ENCODE assay signal across 21 cellular contexts in genomic region chr20:38313676-38314075, GRCh38. TPM values are rescaled to one million over a fixed set of nuclear protein-coding genes. Genes with fewer than 3 reads are reported as not detected.
A peak's percentile ranks its signal among the peaks of the same experiment; 100 is the strongest.
DNase-seq lines count a peak whose midpoint lies in the region; ATAC-seq, FAIRE-seq and TF ChIP-seq lines count a peak whose summit lies in the region.
"Had no signal": no experiment of that assay in that cellular context is flagged by ENCODE, and none has a peak within 500 bp of the region (broad histone marks: within the 10 kb centered on the region; RNA-seq: fewer than 3 reads in every experiment).

No MANE protein-coding gene starts in this region.

- TF ChIP-seq RAD21 in IMR-90 (IDR thresholded peaks at IDR 0.05; ENCODE audit: low read length) (no peak), K562 (CRISPR knock-in tag; conservative IDR thresholded peaks at IDR 0.05 in 1 of 2, IDR thresholded peaks at IDR 0.05 in 1 of 2) (no peak)

- in situ Hi-C loops in IMR-90 (cut with MboI; ENCODE audit: low sequenced_read_pairs) (no loop called here), K562 (cut with MboI) (no loop called here)

- H2AK5ac ChIP-seq in H9 (ENCODE audit: insufficient read length, low read length): no peak overlapping the region
- H2AK5ac ChIP-seq in IMR-90 (ENCODE audit: low read depth, low read length): no peak overlapping the region; the same call in 1 of the 2 replicates
- no peak overlapping the region for H2AK5ac ChIP-seq in neuronal stem cell (ENCODE audit: low read depth, low read length)

- no peaks in the 10 kb centered on the region for H3K9me1 ChIP-seq in IMR-90 (ENCODE audit: insufficient read depth, low read length)
- H3K9me1 ChIP-seq in K562 (ENCODE audit: control insufficient read depth, insufficient read depth, low read length): no peaks in the 10 kb centered on the region

- 100% methylated on average over 2 of the region's 2 CpGs for WGBS in H9 (ENCODE audit: extremely low coverage, insufficient read length, low lambda C conversion rate)
- WGBS in IMR-90 (ENCODE audit: extremely low coverage in 2 of 2, insufficient read length in 1 of 2), 2 experiments: 89 to 100% methylated on average over 1 to 2 of the region's 2 CpGs
- 0% methylated on average over 2 of the region's 2 CpGs for WGBS in K562 (ENCODE audit: insufficient coverage, low coverage, missing lambda C conversion rate)
- WGBS in neuronal stem cell (ENCODE audit: extremely low coverage in 2 of 2, insufficient read length in 2 of 2, insufficient replicate concordance in 1 of 2), 2 donors: 100% methylated on average over 1 to 2 of the region's 2 CpGs

- no peak for TF ChIP-seq EP300 in K562 (IDR thresholded peaks at IDR 0.05; ENCODE audit: low read length)

- H3K36me3 ChIP-seq in IMR-90 (ENCODE audit: control insufficient read depth, insufficient read depth, low read length) (no peaks in the 10 kb centered on the region), K562 (ENCODE audit: control insufficient read depth, insufficient read depth, low read length) (no peaks in the 10 kb centered on the region), neuronal stem cell (replicated peaks in 1 of 2; ENCODE audit: control insufficient read depth in 2 of 2, insufficient read depth in 2 of 2, low read length in 2 of 2) (no peaks in the 10 kb centered on the region), left ventricle myocardium inferior (no peaks in the 10 kb centered on the region)

- no peak overlapping the region for H3K27ac Mint-ChIP-seq in H9
- H3K27ac Mint-ChIP-seq: CD4-positive, alpha-beta memory T cell; HFFc6 had no signal

- POLR2A ChIA-PET in IMR-90 (lab: Charles Lee; ENCODE audit: unreplicated experiment): no interaction called here
- POLR2A ChIA-PET in K562 (lab: Yijun Ruan, JAX): no interaction called here

- CTCF ChIA-PET in IMR-90 (lab: Yijun Ruan, JAX) (no interaction called here), K562 (lab: Yijun Ruan, JAX; ENCODE audit: low intra/inter-chr PET ratio) (no interaction called here)

- H3K14ac ChIP-seq in H9 (ENCODE audit: insufficient read depth, low read length): no peak overlapping the region
- no peak overlapping the region for H3K14ac ChIP-seq in IMR-90 (replicated peaks; ENCODE audit: low read depth, low read length)
- no peak overlapping the region for H3K14ac ChIP-seq in neuronal stem cell (ENCODE audit: low read length)

- no peaks in the 10 kb centered on the region for H3K23me2 ChIP-seq in H9 (ENCODE audit: insufficient read length, low read depth, low read length, poor library complexity, severe bottlenecking)

- H3K4me2 ChIP-seq in H9 (ENCODE audit: insufficient read depth, insufficient read length, low read length) (no peak overlapping the region), IMR-90 (ENCODE audit: low read depth, low read length) (no peak overlapping the region), K562 (ENCODE audit: insufficient read depth, low read length) (no peak overlapping the region), neuronal stem cell (ENCODE audit: insufficient read depth, low read length, poor library complexity, severe bottlenecking) (no peak overlapping the region)

- H3K4me1 Mint-ChIP-seq in H9: 0 out of 4 replicates have a peak, but pooled peaks cover 0 to 2% of the 10 kb centered on the region in 2 experiments
- H3K4me1 Mint-ChIP-seq: CD4-positive, alpha-beta memory T cell had no signal

- no peak overlapping the region for H3K9ac ChIP-seq in H9 (ENCODE audit: extremely low read depth, insufficient read length, low read length)
- no peak overlapping the region for H3K9ac ChIP-seq in IMR-90 (ENCODE audit: low read depth, low read length)
- no peak overlapping the region for H3K9ac ChIP-seq in K562 (ENCODE audit: insufficient read depth in 1 of 2, low read depth in 2 of 2, low read length in 2 of 2)
- peak overlapping the region; percentile 54 for H3K9ac ChIP-seq in neuronal stem cell (ENCODE audit: low read depth, low read length, poor library complexity)

- H4K91ac ChIP-seq in H9 (ENCODE audit: insufficient read length, low read depth, low read length) (no peak overlapping the region), IMR-90 (ENCODE audit: insufficient read depth, low read depth, low read length) (no peak overlapping the region), neuronal stem cell (ENCODE audit: low read depth, low read length, poor library complexity) (no peak overlapping the region)

- TF ChIP-seq CTCF in H9 (conservative IDR thresholded peaks at IDR 0.05): no peak
- no peak for TF ChIP-seq CTCF in IMR-90 (conservative IDR thresholded peaks at IDR 0.05; ENCODE audit: low read depth, low read length)
- no peak for TF ChIP-seq CTCF in K562 (IDR thresholded peaks at IDR 0.05 in 2 of 3, conservative IDR thresholded peaks at IDR 0.05 in 1 of 3; ENCODE audit: insufficient read depth in 2 of 3, low read depth in 1 of 3, low read length in 3 of 3)
- TF ChIP-seq CTCF in left ventricle myocardium inferior (IDR thresholded peaks at IDR 0.05; ENCODE audit: borderline replicate concordance): no peak

- H3K4me3 ChIP-seq in IMR-90 (ENCODE audit: insufficient read depth, low read depth, low read length) (no peak overlapping the region), K562 (no peak overlapping the region), neuronal stem cell (ENCODE audit: low read length in 2 of 2) (peak overlapping the region in 1 of 2 donors; percentile 6), left ventricle myocardium inferior (no peak overlapping the region)

- no TSS peak for BruUV-seq in IMR-90 (replicated peaks; lab: Mats Ljungman, UMichigan)
- no TSS peak for BruUV-seq in K562 (replicated peaks; lab: Mats Ljungman, UMichigan)

- TF ChIP-seq POLR2A in IMR-90 (IDR thresholded peaks at IDR 0.05; ENCODE audit: low read depth, low read length) (no peak), K562 (conservative IDR thresholded peaks at IDR 0.05) (no peak)

- H2BK120ac ChIP-seq in H9 (ENCODE audit: low read depth, low read length, poor library complexity, severe bottlenecking) (no peak overlapping the region), IMR-90 (ENCODE audit: low read depth, low read length) (no peak overlapping the region), neuronal stem cell (ENCODE audit: low read depth, low read length) (no peak overlapping the region)

- H3K79me2 ChIP-seq in H9 (ENCODE audit: insufficient read depth, low read length) (no peaks in the 10 kb centered on the region), K562 (ENCODE audit: control insufficient read depth, insufficient read depth, low read length) (no peaks in the 10 kb centered on the region)

- H4K5ac ChIP-seq in H9 (ENCODE audit: insufficient read length, low read depth, low read length) (no peak overlapping the region), IMR-90 (ENCODE audit: low read depth, low read length) (no peak overlapping the region)

- ATAC-seq in IMR-90 (ENCODE audit: low read depth) (no peak), K562 (no peak), GM18858 (IDR thresholded peaks at IDR 0.05; ENCODE audit: unreplicated experiment) (no peak)
- ATAC-seq: HCT116 had no signal

- H2BK20ac ChIP-seq in H9 (ENCODE audit: low read depth, low read length, poor library complexity, severe bottlenecking): no peak overlapping the region
- no peak overlapping the region for H2BK20ac ChIP-seq in IMR-90 (ENCODE audit: low read depth, low read length)

- no peaks in the 10 kb centered on the region for H3K9me3 Mint-ChIP-seq in H9
- H3K9me3 Mint-ChIP-seq: HFFc6 had no signal

- dilution Hi-C loops in IMR-90 (cut with HindIII; ENCODE audit: low sequenced_read_pairs, unreplicated experiment): no loop called here

- H2BK15ac ChIP-seq in H9 (ENCODE audit: low read depth, low read length): no peak overlapping the region
- H2BK15ac ChIP-seq in IMR-90 (ENCODE audit: low read depth, low read length): no peak overlapping the region
- H2BK15ac ChIP-seq in neuronal stem cell (ENCODE audit: low read length): no peak overlapping the region

- no peak overlapping the region for H3K18ac ChIP-seq in H9 (ENCODE audit: insufficient read length, low read depth, low read length)
- no peak overlapping the region for H3K18ac ChIP-seq in IMR-90 (ENCODE audit: low read depth, low read length)
- H3K18ac ChIP-seq in neuronal stem cell (ENCODE audit: low read length): no peak overlapping the region

- H2BK5ac ChIP-seq in H9 (ENCODE audit: insufficient read length, low read length) (no peak overlapping the region), IMR-90 (ENCODE audit: low read depth, low read length, poor library complexity, severe bottlenecking) (peak overlapping the region; percentile 16), neuronal stem cell (ENCODE audit: low read length) (no peak overlapping the region)

- H2AFZ ChIP-seq in H9 (ENCODE audit: low read length) (no peak overlapping the region), IMR-90 (replicated peaks; ENCODE audit: low read length, poor library complexity) (no peak overlapping the region), K562 (ENCODE audit: low read depth, low read length) (no peak overlapping the region), neuronal stem cell (ENCODE audit: low read length) (no peak overlapping the region)

- peaks cover 24% of the 10 kb centered on the region for H3K27me3 Mint-ChIP-seq in H9 (ENCODE audit: low read depth)

- FAIRE-seq in K562 (lab: Jason Lieb, UNC): no peak
- FAIRE-seq: GM18507 had no signal

- H3K79me1 ChIP-seq in H9 (ENCODE audit: insufficient read depth, low read depth, low read length, poor library complexity, severe bottlenecking): no peaks in the 10 kb centered on the region
- H3K79me1 ChIP-seq in IMR-90 (ENCODE audit: low read depth in 1 of 2, low read length in 2 of 2): no peaks in the 10 kb centered on the region
- no peaks in the 10 kb centered on the region for H3K79me1 ChIP-seq in neuronal stem cell (ENCODE audit: low read depth, low read length)

- intact Hi-C loops in IMR-90 (cut with micrococcal nuclease): no loop called here
- intact Hi-C loops in K562 (cut with micrococcal nuclease): no loop called here
- intact Hi-C loops in left ventricle myocardium inferior (cut with micrococcal nuclease): no loop called here

- H3K27me3 ChIP-seq in H9 (ENCODE audit: insufficient read depth, low read length): no peaks in the 10 kb centered on the region
- peaks cover 39% of the 10 kb centered on the region for H3K27me3 ChIP-seq in IMR-90 (ENCODE audit: control insufficient read depth, insufficient read depth, low read length)
- peaks cover 10 to 23% of the 10 kb centered on the region in 2 experiments for H3K27me3 ChIP-seq in K562 (ENCODE audit: control insufficient read depth in 2 of 2, insufficient read depth in 2 of 2, low read length in 2 of 2)
- H3K27me3 ChIP-seq in neuronal stem cell (ENCODE audit: control insufficient read depth in 3 of 3, insufficient read depth in 3 of 3, low read depth in 1 of 3, low read length in 3 of 3): peaks cover 0 to 16% (median 0%) of the 10 kb centered on the region in 3 experiments
- peaks cover 17% of the 10 kb centered on the region for H3K27me3 ChIP-seq in left ventricle myocardium inferior (ENCODE audit: low read depth)

- H3T11ph ChIP-seq in H9 (ENCODE audit: low read length): no peak overlapping the region

- H3K4ac ChIP-seq in H9 (ENCODE audit: low read depth, low read length) (no peak overlapping the region), IMR-90 (ENCODE audit: low read depth, low read length) (no peak overlapping the region), neuronal stem cell (ENCODE audit: low read length) (no peak overlapping the region)

- H4K8ac ChIP-seq in H9 (replicated peaks; ENCODE audit: insufficient read length, low read depth, low read length): no peak overlapping the region
- no peak overlapping the region for H4K8ac ChIP-seq in IMR-90 (ENCODE audit: low read depth in 2 of 2, low read length in 2 of 2)
- H4K8ac ChIP-seq in neuronal stem cell (ENCODE audit: low read depth, low read length): no peak overlapping the region

- H4K20me1 ChIP-seq in H9 (ENCODE audit: control insufficient read depth, insufficient read depth, insufficient read length) (no peaks in the 10 kb centered on the region), IMR-90 (ENCODE audit: insufficient read depth, low read length) (no peaks in the 10 kb centered on the region), K562 (replicated peaks; ENCODE audit: control insufficient read depth, insufficient read depth, low read length) (no peaks in the 10 kb centered on the region)

- H2AK9ac ChIP-seq in IMR-90 (replicated peaks; ENCODE audit: low read depth, low read length, poor library complexity): no peak overlapping the region

- DNase-seq in H9 (no peak), IMR-90 (no peak), K562 (ENCODE audit: extremely low read depth in 1 of 4, low spot score in 3 of 4) (no peak), neuronal stem cell (ENCODE audit: low spot score) (no peak), left ventricle myocardium inferior (no peak), NCI-H1417 treated with DMSO at 0.1 percent for 48 hours (lab: John Stamatoyannopoulos, UW) (no peak)
- DNase-seq: C1 segment of cervical spinal cord; Calu3; CD4-positive, alpha-beta memory T cell; COR-L47; DMS153; EL; GDM1; GOT3; H7; HFFc6 had no signal

- H2BK12ac ChIP-seq in H9 (ENCODE audit: insufficient read length, low read depth, low read length) (no peak overlapping the region), neuronal stem cell (ENCODE audit: low read length) (no peak overlapping the region)

- no peaks in the 10 kb centered on the region for H3K36me3 Mint-ChIP-seq in H9 (ENCODE audit: insufficient read depth in 1 of 3, low read depth in 3 of 3)
- H3K36me3 Mint-ChIP-seq: CD4-positive, alpha-beta memory T cell had no signal

- H3K4me1 ChIP-seq in H9 (ENCODE audit: insufficient read depth, low read length) (no peaks in the 10 kb centered on the region), IMR-90 (ENCODE audit: control insufficient read depth, insufficient read depth, low read length) (no peaks in the 10 kb centered on the region), K562 (replicated peaks in 1 of 2; ENCODE audit: control insufficient read depth in 2 of 2, insufficient read depth in 2 of 2, low read length in 2 of 2) (no peaks in the 10 kb centered on the region), neuronal stem cell (ENCODE audit: control insufficient read depth in 2 of 2, insufficient read depth in 1 of 2, low read depth in 1 of 2, low read length in 2 of 2) (peaks cover 0 to 2% of the 10 kb centered on the region in 2 donors), left ventricle myocardium inferior (no peaks in the 10 kb centered on the region)

- H3K27ac ChIP-seq in H9 (ENCODE audit: insufficient read length, low read depth, low read length): no peak overlapping the region
- H3K27ac ChIP-seq in IMR-90 (ENCODE audit: insufficient read depth, low read length): no peak overlapping the region
- H3K27ac ChIP-seq in K562 (ENCODE audit: extremely low read depth, low read depth, low read length): no peak overlapping the region
- no peak overlapping the region for H3K27ac ChIP-seq in neuronal stem cell (replicated peaks; ENCODE audit: low read length)
- H3K27ac ChIP-seq in left ventricle myocardium inferior (replicated peaks): no peak overlapping the region

- H3K9me3 ChIP-seq in H9 (ENCODE audit: control insufficient read depth, low read depth, low read length) (no peaks in the 10 kb centered on the region), IMR-90 (ENCODE audit: control insufficient read depth, insufficient read depth, low read length) (peaks cover 7% of the 10 kb centered on the region; the same call in 1 of the 2 replicates), K562 (replicated peaks; ENCODE audit: control insufficient read depth, insufficient read depth, low read depth, low read length) (0 out of 2 replicates have a peak, but pooled peaks cover 6% of the 10 kb centered on the region), neuronal stem cell (replicated peaks in 1 of 2; ENCODE audit: control insufficient read depth in 2 of 2, insufficient read depth in 1 of 2, low read depth in 1 of 2, low read length in 2 of 2) (no peaks in the 10 kb centered on the region), left ventricle myocardium inferior (replicated peaks) (no peaks in the 10 kb centered on the region)

- no peak overlapping the region for H3K4me3 Mint-ChIP-seq in H9
- H3K4me3 Mint-ChIP-seq: CD4-positive, alpha-beta memory T cell; HFFc6 had no signal

- H3K56ac ChIP-seq in H9 (ENCODE audit: insufficient read length, low read depth, low read length) (peak overlapping the region; percentile 1), IMR-90 (ENCODE audit: extremely low read depth, insufficient read depth, low read length) (no peak overlapping the region)

- H3K23ac ChIP-seq in H9 (ENCODE audit: insufficient read length, low read depth, low read length) (no peak overlapping the region), IMR-90 (ENCODE audit: low read depth, low read length) (no peak overlapping the region), neuronal stem cell (ENCODE audit: low read depth, low read length, poor library complexity) (no peak overlapping the region)

RNA-seq across cellular contexts. Expression of gene BPI, which starts 9.7 kb away (rescaled TPM):
- not detected in 2 replicates for total RNA-seq in H9 (2021)
- not detected in 2 replicates for total RNA-seq in IMR-90 (2012; rRNA removed)
- polyA plus RNA-seq in IMR-90 (2012; rRNA removed): 0.05 and 0.06 TPM in 2 replicates
- polyA plus RNA-seq in IMR-90 (2012; cell fraction: cytosol; rRNA removed): 0.10 TPM in 1 of 2 replicates, not detected in the other
- 0.03 and 0.09 TPM in 2 replicates for polyA plus RNA-seq in IMR-90 (2012; cell fraction: nucleus; rRNA removed; ENCODE audit: low replicate concordance)
- not detected in 2 replicates for total RNA-seq in K562 (2011; cell fraction: chromatin; rRNA removed; ENCODE audit: low replicate concordance)
- not detected in 2 replicates for total RNA-seq in K562 (2011; cell fraction: nucleolus; rRNA removed)
- total RNA-seq in K562 (2011; cell fraction: nucleoplasm; rRNA removed): not detected in 2 replicates
- not detected in 2 replicates for total RNA-seq in K562 (2014; rRNA removed)
- total RNA-seq in K562 (2014; rRNA removed; fragmentation: Illumina TruSeq; extraction: Trizol): not detected in 2 replicates
- total RNA-seq in K562 (2015; rRNA removed; fragmentation: Illumina TruSeq; extraction: Trizol): not detected in 2 replicates
- not detected in 2 replicates for total RNA-seq in K562 (2021)
- not detected in 2 replicates for polyA plus RNA-seq in K562 (2011; rRNA removed)
- not detected in 2 replicates for polyA plus RNA-seq in K562 (2011; cell fraction: cytosol; rRNA removed)
- not detected in 2 replicates for polyA plus RNA-seq in K562 (2011; cell fraction: nucleus; rRNA removed)
- polyA plus RNA-seq in K562 (2012): not detected in 2 replicates
- not detected in 2 replicates for polyA plus RNA-seq in K562 (2014; fragmentation: Illumina TruSeq; extraction: Trizol)
- polyA plus RNA-seq in K562 (2014; fragmentation: Nextera tagmentation; extraction: Ambion mirVana): not detected
- not detected in 2 replicates for polyA plus RNA-seq in K562 (2014; rRNA removed)
- polyA minus RNA-seq in K562 (2011; rRNA and poly(A)+ RNA removed): not detected in 2 replicates
- polyA minus RNA-seq in K562 (2011; cell fraction: cytosol; rRNA and poly(A)+ RNA removed): not detected in 2 replicates
- polyA minus RNA-seq in K562 (2011; cell fraction: nucleus; rRNA and poly(A)+ RNA removed): not detected in 2 replicates
- not detected for polyA plus RNA-seq in neuronal stem cell (2013, experiment 1 of 2)
- polyA plus RNA-seq in neuronal stem cell (2013, experiment 2 of 2): not detected
- not detected for total RNA-seq in left ventricle myocardium inferior
- total RNA-seq: A172; A673; Calu3; CD4-positive, alpha-beta memory T cell; H7; HFFc6 had no signal
- polyA plus RNA-seq: CD4-positive, alpha-beta memory T cell had no signal

RNA-seq across cellular contexts. Expression of gene LBP, which starts 32.6 kb away (rescaled TPM):
- total RNA-seq in H9 (2021): 0.35 and 0.52 TPM in 2 replicates
- total RNA-seq in IMR-90 (2012; rRNA removed): not detected in 2 replicates
- not detected in 2 replicates for polyA plus RNA-seq in IMR-90 (2012; rRNA removed)
- not detected in 2 replicates for polyA plus RNA-seq in IMR-90 (2012; cell fraction: cytosol; rRNA removed)
- polyA plus RNA-seq in IMR-90 (2012; cell fraction: nucleus; rRNA removed; ENCODE audit: low replicate concordance): not detected in 2 replicates
- total RNA-seq in K562 (2011; cell fraction: chromatin; rRNA removed; ENCODE audit: low replicate concordance): not detected in 2 replicates
- not detected in 2 replicates for total RNA-seq in K562 (2011; cell fraction: nucleolus; rRNA removed)
- not detected in 2 replicates for total RNA-seq in K562 (2011; cell fraction: nucleoplasm; rRNA removed)
- 0.08 TPM in 1 of 2 replicates, not detected in the other for total RNA-seq in K562 (2014; rRNA removed)
- total RNA-seq in K562 (2014; rRNA removed; fragmentation: Illumina TruSeq; extraction: Trizol): not detected in 2 replicates
- 0.07 and 0.11 TPM in 2 replicates for total RNA-seq in K562 (2015; rRNA removed; fragmentation: Illumina TruSeq; extraction: Trizol)
- 0.11 and 0.31 TPM in 2 replicates for total RNA-seq in K562 (2021)
- 0.10 TPM in 1 of 2 replicates, not detected in the other for polyA plus RNA-seq in K562 (2011; rRNA removed)
- polyA plus RNA-seq in K562 (2011; cell fraction: cytosol; rRNA removed): 0.12 and 0.15 TPM in 2 replicates
- polyA plus RNA-seq in K562 (2011; cell fraction: nucleus; rRNA removed): not detected in 2 replicates
- 0.17 and 0.22 TPM in 2 replicates for polyA plus RNA-seq in K562 (2012)
- polyA plus RNA-seq in K562 (2014; fragmentation: Illumina TruSeq; extraction: Trizol): 0.15 TPM in 1 of 2 replicates, not detected in the other
- under 1 TPM; 0.06 to 0.07 TPM for polyA plus RNA-seq in K562 (2014; fragmentation: Nextera tagmentation; extraction: Ambion mirVana)
- not detected in 2 replicates for polyA plus RNA-seq in K562 (2014; rRNA removed)
- polyA minus RNA-seq in K562 (2011; rRNA and poly(A)+ RNA removed): 0.11 and 0.18 TPM in 2 replicates
- polyA minus RNA-seq in K562 (2011; cell fraction: cytosol; rRNA and poly(A)+ RNA removed): not detected in 2 replicates
- not detected in 2 replicates for polyA minus RNA-seq in K562 (2011; cell fraction: nucleus; rRNA and poly(A)+ RNA removed)
- polyA plus RNA-seq in neuronal stem cell (2013, experiment 1 of 2): 0.04 TPM
- 0.03 TPM for polyA plus RNA-seq in neuronal stem cell (2013, experiment 2 of 2)
- 0.19 TPM for total RNA-seq in left ventricle myocardium inferior
- total RNA-seq: A172; A673; Calu3; CD4-positive, alpha-beta memory T cell; HFFc6 had no signal
- polyA plus RNA-seq: CD4-positive, alpha-beta memory T cell had no signal

RNA-seq across cellular contexts. Expression of gene KIAA1755, which starts 53.1 kb away (rescaled TPM):
- total RNA-seq in H9 (2021) (0.17 and 0.18 TPM in 2 replicates), IMR-90 (2012; rRNA removed) (2.2 and 2.5 TPM in 2 replicates), K562 (2014; rRNA removed) (not detected in 2 replicates), K562 (2014; rRNA removed; fragmentation: Illumina TruSeq; extraction: Trizol) (not detected in 2 replicates), K562 (2015; rRNA removed; fragmentation: Illumina TruSeq; extraction: Trizol) (not detected in 2 replicates), K562 (2021) (not detected in 2 replicates), left ventricle myocardium inferior (7.1 TPM)
- polyA plus RNA-seq in IMR-90 (2012; rRNA removed) (4.7 and 5.1 TPM in 2 replicates), K562 (2011; rRNA removed) (not detected in 2 replicates), K562 (2014; fragmentation: Illumina TruSeq; extraction: Trizol) (not detected in 2 replicates), K562 (2014; fragmentation: Nextera tagmentation; extraction: Ambion mirVana) (not detected), K562 (2014; rRNA removed) (0.12 TPM in 1 of 2 replicates, not detected in the other)
- 1.7 and 2.4 TPM in 2 replicates for polyA plus RNA-seq in IMR-90 (2012; cell fraction: cytosol; rRNA removed)
- polyA plus RNA-seq in IMR-90 (2012; cell fraction: nucleus; rRNA removed; ENCODE audit: low replicate concordance): 18.1 and 26.1 TPM in 2 replicates
- total RNA-seq in K562 (2011; cell fraction: chromatin; rRNA removed; ENCODE audit: low replicate concordance): not detected in 2 replicates
- total RNA-seq in K562 (2011; cell fraction: nucleolus; rRNA removed): not detected in 2 replicates
- not detected in 2 replicates for total RNA-seq in K562 (2011; cell fraction: nucleoplasm; rRNA removed)
- not detected in 2 replicates for polyA plus RNA-seq in K562 (2011; cell fraction: cytosol; rRNA removed)
- polyA plus RNA-seq in K562 (2011; cell fraction: nucleus; rRNA removed): not detected in 2 replicates
- polyA plus RNA-seq in K562 (2012): 0.11 TPM in 1 of 2 replicates, not detected in the other
- polyA minus RNA-seq in K562 (2011; rRNA and poly(A)+ RNA removed): not detected in 2 replicates
- not detected in 2 replicates for polyA minus RNA-seq in K562 (2011; cell fraction: cytosol; rRNA and poly(A)+ RNA removed)
- not detected in 2 replicates for polyA minus RNA-seq in K562 (2011; cell fraction: nucleus; rRNA and poly(A)+ RNA removed)
- 0.33 TPM for polyA plus RNA-seq in neuronal stem cell (2013, experiment 1 of 2)
- polyA plus RNA-seq in neuronal stem cell (2013, experiment 2 of 2): 0.21 TPM
- total RNA-seq: A673; Calu3; CD4-positive, alpha-beta memory T cell had no signal
- polyA plus RNA-seq: CD4-positive, alpha-beta memory T cell had no signal
